19 cellular contexts compared by ENCODE assay signal in the genomic region with DNA sequence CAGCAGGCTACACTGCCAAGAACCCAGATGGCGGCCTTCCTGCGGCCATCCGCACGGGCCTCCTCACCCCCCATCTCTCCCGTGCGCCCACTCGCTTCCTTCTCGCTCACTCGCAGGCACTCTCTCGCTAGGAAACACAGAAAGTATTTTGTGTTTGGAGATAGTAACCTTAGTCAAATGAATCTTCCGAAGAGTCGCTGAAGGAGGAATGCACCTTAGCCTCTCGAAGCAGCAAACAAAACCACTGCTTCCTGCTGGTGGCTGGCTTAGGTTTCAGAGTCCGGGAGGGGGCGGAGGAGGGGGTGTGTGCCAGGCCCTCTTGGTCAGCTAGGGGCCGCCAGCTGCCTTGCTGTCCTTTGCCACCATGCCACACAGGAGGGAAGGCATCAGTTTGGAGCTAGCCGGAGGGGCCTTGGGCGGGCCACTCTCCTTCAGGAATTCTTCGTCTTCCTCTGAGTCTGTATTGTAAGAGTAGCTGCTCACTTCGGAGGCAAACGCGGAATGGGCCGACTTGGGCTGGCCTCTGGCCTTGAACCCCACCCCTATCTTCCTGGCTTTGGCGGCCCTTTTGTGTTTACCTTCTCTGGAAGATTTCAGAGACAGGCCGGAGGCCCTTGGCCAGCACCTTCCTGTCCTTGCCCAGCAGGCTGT.
A peak's percentile ranks its signal among the peaks of the same experiment; 100 is the strongest.
DNase-seq lines count a peak whose midpoint lies in the region; ATAC-seq and TF ChIP-seq lines count a peak whose summit lies in the region.
"Had no signal": no experiment of that assay in that cellular context is flagged by ENCODE, and none has a peak within 500 bp of the region (broad histone marks: within the 10 kb centered on the region; RNA-seq: fewer than 3 reads in every experiment).

No MANE protein-coding gene starts in this region.

- no peaks in the 10 kb centered on the region for H3K27me3 Mint-ChIP-seq in chondrocyte (ENCODE audit: low read depth)
- H3K27me3 Mint-ChIP-seq in activated T-helper 1 cell treated with anti-CD3 and anti-CD28 coated beads, Interleukin-12 subunit alpha, Interleukin-12 subunit beta, Interleukin-2, Interleukin-4 antibody, amounts not matched to agents 30 ng/mL and 10 ng/mL and 1 ng/mL, durations not matched to agents 14 hours and 24 hours and 36 hours (ENCODE audit: insufficient read depth) = no peaks in the 10 kb centered on the region
- H3K27me3 Mint-ChIP-seq: stimulated activated naive B cell treated with anti-CD40 and anti-IgM and Interleukin-4, amounts not matched to agents 10 μg/mL and 1 μg/mL and 100 μg/mL, for 72 hours had no signal

- H3K4me1 Mint-ChIP-seq in chondrocyte (ENCODE audit: low read depth) = peaks cover 3% of the 10 kb centered on the region
- H3K4me1 Mint-ChIP-seq in activated T-helper 1 cell treated with anti-CD3 and anti-CD28 coated beads, Interleukin-12 subunit alpha, Interleukin-12 subunit beta, Interleukin-2, Interleukin-4 antibody, amounts not matched to agents 30 ng/mL and 10 ng/mL and 1 ng/mL, durations not matched to agents 14 hours and 24 hours and 36 hours (ENCODE audit: low read depth) = no peaks in the 10 kb centered on the region
- H3K4me1 Mint-ChIP-seq: central memory CD8-positive, alpha-beta T cell; T-cell had no signal

- peaks cover 28% of the 10 kb centered on the region for H3K36me3 Mint-ChIP-seq in chondrocyte (ENCODE audit: low read depth)
- H3K36me3 Mint-ChIP-seq in activated T-helper 1 cell treated with anti-CD3 and anti-CD28 coated beads, Interleukin-12 subunit alpha, Interleukin-12 subunit beta, Interleukin-2, Interleukin-4 antibody, amounts not matched to agents 30 ng/mL and 10 ng/mL and 1 ng/mL, durations not matched to agents 14 hours and 24 hours and 36 hours (ENCODE audit: low read depth) = no peaks in the 10 kb centered on the region
- H3K36me3 Mint-ChIP-seq: immature natural killer cell, T-cell had no signal

- H3K27me3 ChIP-seq in HUES48 (ENCODE audit: control insufficient read depth, insufficient read depth, low read length) (no peaks in the 10 kb centered on the region), left lung (no peaks in the 10 kb centered on the region), suprapubic skin (no peaks in the 10 kb centered on the region)
- H3K27me3 ChIP-seq: BE2C, neutrophil had no signal

- TF ChIP-seq CTCF in chondrocyte (IDR thresholded peaks at IDR 0.05) (peak; percentile 21), left lung (IDR thresholded peaks at IDR 0.05) (peak in 1 of 2 donors; percentile 27), suprapubic skin (IDR thresholded peaks at IDR 0.05) (no peak)

- no peak for TF ChIP-seq EP300 in suprapubic skin (IDR thresholded peaks at IDR 0.05)

- DNase-seq in chondrocyte (ENCODE audit: low spot score) (no peak), left lung (peak in 1 of 2 donors; percentile 76), sciatic nerve (ENCODE audit: low spot score) (no peak), suprapubic skin (ENCODE audit: low spot score in 2 of 2) (no peak), DMS153 (lab: John Stamatoyannopoulos, UW) (no peak)
- DNase-seq in activated CD4-positive, alpha-beta T cell treated with anti-CD3 and anti-CD28 coated beads for 48 hours = no peak
- no peak for DNase-seq in activated T-helper 1 cell treated with anti-CD3 and anti-CD28 coated beads, Interleukin-12 subunit alpha, Interleukin-12 subunit beta, Interleukin-2, Interleukin-4 antibody, amounts not matched to agents 30 ng/mL and 10 ng/mL and 1 ng/mL, durations not matched to agents 14 hours and 24 hours and 36 hours (ENCODE audit: low spot score)
- DNase-seq: activated CD4-positive, alpha-beta T cell treated with anti-CD3 and anti-CD28 coated beads, Interleukin-2, amount 50 U/mL, for 1 hour; BE2C; NCI-H2171; stimulated activated CD4-positive, alpha-beta T cell treated with anti-CD3 and anti-CD28 coated beads, Interleukin-1b, Interleukin-23, amount 100 ng/mL, for 48 hours; stimulated activated naive B cell treated with anti-CD40 and anti-IgM and Interleukin-4, amounts not matched to agents 10 μg/mL and 1 μg/mL and 100 μg/mL, for 72 hours; T-cell had no signal

- H3K4me3 Mint-ChIP-seq in chondrocyte (ENCODE audit: unreplicated experiment) = no peak overlapping the region
- H3K4me3 Mint-ChIP-seq in activated T-helper 1 cell treated with anti-CD3 and anti-CD28 coated beads, Interleukin-12 subunit alpha, Interleukin-12 subunit beta, Interleukin-2, Interleukin-4 antibody, amounts not matched to agents 30 ng/mL and 10 ng/mL and 1 ng/mL, durations not matched to agents 14 hours and 24 hours and 36 hours = no peak overlapping the region
- H3K4me3 Mint-ChIP-seq: central memory CD8-positive, alpha-beta T cell; stimulated activated naive B cell treated with anti-CD40 and anti-IgM and Interleukin-4, amounts not matched to agents 10 μg/mL and 1 μg/mL and 100 μg/mL, for 72 hours; T-cell had no signal

- ATAC-seq in left lung (peak; percentile 80), sciatic nerve (peak; percentile 69)
- ATAC-seq: HCT116; stimulated activated naive B cell treated with anti-CD40 and anti-IgM and Interleukin-4, amounts not matched to agents 10 μg/mL and 1 μg/mL and 100 μg/mL, for 72 hours; T-cell had no signal

- H3K9ac ChIP-seq in HUES48 (ENCODE audit: low read depth, low read length) = no peak overlapping the region
- H3K9ac ChIP-seq: KMS-11 had no signal

- no peak overlapping the region for H3K27ac Mint-ChIP-seq in chondrocyte (ENCODE audit: unreplicated experiment)
- no peak overlapping the region for H3K27ac Mint-ChIP-seq in activated T-helper 1 cell treated with anti-CD3 and anti-CD28 coated beads, Interleukin-12 subunit alpha, Interleukin-12 subunit beta, Interleukin-2, Interleukin-4 antibody, amounts not matched to agents 30 ng/mL and 10 ng/mL and 1 ng/mL, durations not matched to agents 14 hours and 24 hours and 36 hours
- H3K27ac Mint-ChIP-seq: stimulated activated naive B cell treated with anti-CD40 and anti-IgM and Interleukin-4, amounts not matched to agents 10 μg/mL and 1 μg/mL and 100 μg/mL, for 72 hours; T-cell had no signal

- no peak overlapping the region for H3K4me3 ChIP-seq in HUES48 (ENCODE audit: low read depth, low read length)
- H3K4me3 ChIP-seq in left lung = peak overlapping the region; percentile 17 to 33
- H3K4me3 ChIP-seq in suprapubic skin = no peak overlapping the region

- H3K27ac ChIP-seq in HUES48 (ENCODE audit: low read depth, low read length) = peak overlapping the region; percentile 42
- H3K27ac ChIP-seq in left lung = peak overlapping the region; percentile 57 to 65
- no peak overlapping the region for H3K27ac ChIP-seq in suprapubic skin
- H3K27ac ChIP-seq: KMS-11, neutrophil had no signal

- WGBS in suprapubic skin = 84% methylated on average over 22 of the region's 25 CpGs

- no peaks in the 10 kb centered on the region for H3K9me3 Mint-ChIP-seq in chondrocyte (ENCODE audit: low read depth)
- no peaks in the 10 kb centered on the region for H3K9me3 Mint-ChIP-seq in activated T-helper 1 cell treated with anti-CD3 and anti-CD28 coated beads, Interleukin-12 subunit alpha, Interleukin-12 subunit beta, Interleukin-2, Interleukin-4 antibody, amounts not matched to agents 30 ng/mL and 10 ng/mL and 1 ng/mL, durations not matched to agents 14 hours and 24 hours and 36 hours
- H3K9me3 Mint-ChIP-seq: central memory CD8-positive, alpha-beta T cell; immature natural killer cell; stimulated activated naive B cell treated with anti-CD40 and anti-IgM and Interleukin-4, amounts not matched to agents 10 μg/mL and 1 μg/mL and 100 μg/mL, for 72 hours; T-cell had no signal

- intact Hi-C loops in left lung (cut with DNase I) (no loop called here), sciatic nerve (cut with DNase I) (no loop called here)
- intact Hi-C loops in activated T-helper 1 cell treated with anti-CD3 and anti-CD28 coated beads, Interleukin-12 subunit alpha, Interleukin-12 subunit beta, Interleukin-2, Interleukin-4 antibody, amounts not matched to agents 30 ng/mL and 10 ng/mL and 1 ng/mL, durations not matched to agents 14 hours and 24 hours and 36 hours (cut with micrococcal nuclease) = no loop called here

- H3K4me1 ChIP-seq in HUES48 (ENCODE audit: control insufficient read depth, insufficient read depth, low read length) (peaks cover 10% of the 10 kb centered on the region), left lung (no peaks in the 10 kb centered on the region), suprapubic skin (no peaks in the 10 kb centered on the region)
- H3K4me1 ChIP-seq: BE2C had no signal

- H3K9me3 ChIP-seq in HUES48 (ENCODE audit: control insufficient read depth, insufficient read depth, low read length) (no peaks in the 10 kb centered on the region), left lung (no peaks in the 10 kb centered on the region), suprapubic skin (no peaks in the 10 kb centered on the region)
- H3K9me3 ChIP-seq: BE2C, neutrophil had no signal

- no peak for TF ChIP-seq POLR2A in suprapubic skin (IDR thresholded peaks at IDR 0.05)

- H3K36me3 ChIP-seq in HUES48 (ENCODE audit: control insufficient read depth, insufficient read depth, low read length) = no peaks in the 10 kb centered on the region
- H3K36me3 ChIP-seq in left lung = peaks cover 0 to 48% of the 10 kb centered on the region in 2 donors
- peaks cover 28% of the 10 kb centered on the region for H3K36me3 ChIP-seq in suprapubic skin
- H3K36me3 ChIP-seq: neutrophil had no signal

Comparison
In these comparisons a context has a peak if more than half of its experiments do, and no peak if none do; other contexts are left out.
1. H3K4me3 ChIP-seq: peak in left lung (2 of 2); none in HUES48 (single experiment) and suprapubic skin (single experiment).